In genomic region chr5:95621839-95622629, GRCh38 we compare ENCODE assay signal across 11 cellular contexts. TPM values are rescaled to one million over a fixed set of nuclear protein-coding genes. Genes with fewer than 3 reads are reported as not detected.
A peak's percentile ranks its signal among the peaks of the same experiment; 100 is the strongest.
DNase-seq lines count a peak whose midpoint lies in the region; ATAC-seq, FAIRE-seq and TF ChIP-seq lines count a peak whose summit lies in the region.
"Had no signal": no experiment of that assay in that cellular context is flagged by ENCODE, and none has a peak within 500 bp of the region (broad histone marks: within the 10 kb centered on the region; RNA-seq: fewer than 3 reads in every experiment).

No MANE protein-coding gene starts in this region.

- H3K27ac ChIP-seq in left ventricle myocardium inferior (replicated peaks), result no peak overlapping the region
- H3K27ac ChIP-seq in keratinocyte (ENCODE audit: control insufficient read depth, insufficient read depth, low read length), result no peak overlapping the region
- peak overlapping the region in 2 of 4 donors; percentile 72 to 77 for H3K27ac ChIP-seq in tibial nerve

- POLR2A ChIA-PET in activated CD4-positive, alpha-beta memory T cell treated with anti-CD3 and anti-CD28 coated beads for 36 hours (lab: Charles Lee), result interaction anchor here (0.6 to 1.8 kb wide), 3 partner anchors 10 to 25 kb away, joined by 3 to 9 read pairs (median 4); partner anchors contain the start of gene RFESD

- H3K9me3 ChIP-seq in left ventricle myocardium inferior (replicated peaks) (no peaks in the 10 kb centered on the region), keratinocyte (ENCODE audit: control insufficient read depth, low read depth, low read length) (no peaks in the 10 kb centered on the region), tibial nerve (no peaks in the 10 kb centered on the region)
- H3K9me3 ChIP-seq: upper lobe of left lung had no signal

- H2AFZ ChIP-seq in keratinocyte (ENCODE audit: control insufficient read depth, low read length), result no peak overlapping the region

- H3K27me3 Mint-ChIP-seq in activated CD4-positive, alpha-beta memory T cell treated with anti-CD3 and anti-CD28 coated beads for 36 hours, result no peaks in the 10 kb centered on the region

- dilution Hi-C loops in keratinocyte (cut with MboI; ENCODE audit: extremely low pct_ligation_motif_present, low sequenced_read_pairs), result no loop called here

- peak overlapping the region; percentile 74 for H3K27ac Mint-ChIP-seq in activated CD4-positive, alpha-beta memory T cell treated with anti-CD3 and anti-CD28 coated beads for 36 hours

- no peak for TF ChIP-seq CTCF in left ventricle myocardium inferior (IDR thresholded peaks at IDR 0.05; ENCODE audit: borderline replicate concordance)
- TF ChIP-seq CTCF in keratinocyte (optimal IDR thresholded peaks at IDR 0.05 in 1 of 3, IDR thresholded peaks at IDR 0.05 in 1 of 3, conservative IDR thresholded peaks at IDR 0.05 in 1 of 3; ENCODE audit: extremely low read depth in 1 of 3, insufficient read depth in 2 of 3, low read length in 3 of 3), result no peak
- no peak for TF ChIP-seq CTCF in tibial nerve (IDR thresholded peaks at IDR 0.05)

- no peaks in the 10 kb centered on the region for H3K36me3 ChIP-seq in left ventricle myocardium inferior
- no peaks in the 10 kb centered on the region for H3K36me3 ChIP-seq in keratinocyte (ENCODE audit: control insufficient read depth in 2 of 2, extremely low read depth in 1 of 2, insufficient read depth in 2 of 2, low read length in 2 of 2)
- H3K36me3 ChIP-seq in tibial nerve, result no peaks in the 10 kb centered on the region
- H3K36me3 ChIP-seq: upper lobe of left lung had no signal

- no peak for TF ChIP-seq EP300 in tibial nerve (IDR thresholded peaks at IDR 0.05)

- peak overlapping the region; percentile 76 for H3K4me3 ChIP-seq in left ventricle myocardium inferior
- no peak overlapping the region for H3K4me3 ChIP-seq in keratinocyte (ENCODE audit: control insufficient read depth in 2 of 3, extremely low read depth in 1 of 3, insufficient read depth in 2 of 3, low read depth in 1 of 3, low read length in 3 of 3)
- H3K4me3 ChIP-seq in tibial nerve, result peak overlapping the region in 3 of 4 donors; percentile 38 to 73 (median 51)

- H3K9me1 ChIP-seq in keratinocyte (ENCODE audit: control insufficient read depth, extremely low read depth, insufficient read depth, low read length), result no peaks in the 10 kb centered on the region

- no peak for TF ChIP-seq POLR2A in tibial nerve (IDR thresholded peaks at IDR 0.05)

- ATAC-seq in left ventricle myocardium superior, result no peak
- ATAC-seq in HG02798 (IDR thresholded peaks at IDR 0.05; ENCODE audit: poor library complexity, unreplicated experiment), result no peak

- DNase-seq in left ventricle myocardium inferior (no peak), left ventricle myocardium superior (no peak), keratinocyte (ENCODE audit: low read depth, low spot score) (no peak), tibial nerve (ENCODE audit: low spot score in 2 of 2) (no peak), NCI-H2196 treated with DMSO at 0.1 percent for 48 hours (lab: John Stamatoyannopoulos, UW; ENCODE audit: unreplicated experiment) (no peak), SHP77 treated with DMSO at 0.1 percent for 48 hours (lab: John Stamatoyannopoulos, UW) (no peak)
- DNase-seq in activated CD4-positive, alpha-beta memory T cell treated with anti-CD3 and anti-CD28 coated beads for 36 hours, result peak; percentile 23
- DNase-seq: amniotic stem cell had no signal

- WGBS in tibial nerve, 2 donors, result 59% methylated on average over 8 of the region's 8 CpGs

- no peak for FAIRE-seq in keratinocyte (lab: Jason Lieb, UNC)

- H3K4me3 Mint-ChIP-seq in activated CD4-positive, alpha-beta memory T cell treated with anti-CD3 and anti-CD28 coated beads for 36 hours, result peak overlapping the region; percentile 67

- peak overlapping the region; percentile 77 for H3K4me2 ChIP-seq in keratinocyte (ENCODE audit: control insufficient read depth, extremely low read depth, insufficient read depth, low read depth, low read length)

- intact Hi-C loops in left ventricle myocardium inferior (cut with micrococcal nuclease) (no loop called here), left ventricle myocardium superior (cut with micrococcal nuclease) (no loop called here)
- intact Hi-C loops in activated CD4-positive, alpha-beta memory T cell treated with anti-CD3 and anti-CD28 coated beads for 36 hours (cut with micrococcal nuclease), result loop anchor here (1.0 to 10.0 kb wide), 4 partner anchors 10 to 340 kb away; partner anchors contain the start of genes ELL2, MCTP1 and RFESD

- H3K9me3 Mint-ChIP-seq in activated CD4-positive, alpha-beta memory T cell treated with anti-CD3 and anti-CD28 coated beads for 36 hours, result no peaks in the 10 kb centered on the region

- H3K4me1 Mint-ChIP-seq in activated CD4-positive, alpha-beta memory T cell treated with anti-CD3 and anti-CD28 coated beads for 36 hours (ENCODE audit: low read depth), result peaks cover 45% of the 10 kb centered on the region

- H3K36me3 Mint-ChIP-seq in activated CD4-positive, alpha-beta memory T cell treated with anti-CD3 and anti-CD28 coated beads for 36 hours, result no peaks in the 10 kb centered on the region

- peaks cover 24% of the 10 kb centered on the region for H3K4me1 ChIP-seq in left ventricle myocardium inferior
- peaks cover 21% of the 10 kb centered on the region for H3K4me1 ChIP-seq in keratinocyte (ENCODE audit: control insufficient read depth, extremely low read depth, insufficient read depth, low read length)
- peaks cover 0 to 25% (median 20%) of the 10 kb centered on the region in 4 donors for H3K4me1 ChIP-seq in tibial nerve

- H3K27me3 ChIP-seq in left ventricle myocardium inferior (ENCODE audit: low read depth) (peaks cover 8% of the 10 kb centered on the region), keratinocyte (ENCODE audit: control insufficient read depth, extremely low read depth, insufficient read depth, low read length) (peaks cover 9% of the 10 kb centered on the region), tibial nerve (no peaks in the 10 kb centered on the region)
- H3K27me3 ChIP-seq: upper lobe of left lung had no signal

- H3K79me2 ChIP-seq in keratinocyte (ENCODE audit: control insufficient read depth, insufficient read depth, low read length), result no peaks in the 10 kb centered on the region

- H4K20me1 ChIP-seq in keratinocyte (ENCODE audit: control insufficient read depth, extremely low read depth, insufficient read depth, low read length), result no peaks in the 10 kb centered on the region

- CTCF ChIA-PET in activated CD4-positive, alpha-beta memory T cell treated with anti-CD3 and anti-CD28 coated beads for 36 hours (lab: Charles Lee), result interaction anchor here (0.8 to 2.1 kb wide), 8 partner anchors 10 to 159 kb away, joined by 3 to 16 read pairs (median 5); partner anchors contain the start of genes ARSK, RFESD and SKIC3

- no peak overlapping the region for H3K9ac ChIP-seq in keratinocyte (ENCODE audit: control insufficient read depth, extremely low read depth, insufficient read depth, low read length)

RNA-seq across cellular contexts. Expression of gene GPR150, which starts 2.1 kb away (rescaled TPM):
- total RNA-seq in left ventricle myocardium inferior (0.14 TPM), left ventricle myocardium superior (not detected), tibial nerve (1 to 10 TPM in 3 of 4 donors, under 1 TPM in 1; 0.44 to 3.1 (median 2.7) TPM)
- under 1 TPM; 0.50 to 0.82 TPM for total RNA-seq in activated CD4-positive, alpha-beta memory T cell treated with anti-CD3 and anti-CD28 coated beads for 36 hours
- 0.07 to 0.08 TPM (median 0.07 TPM) in 3 replicates for polyA plus RNA-seq in keratinocyte
- not detected for polyA plus RNA-seq in keratinocyte (2011; ENCODE audit: low read depth)
- polyA plus RNA-seq in keratinocyte (2011; cell fraction: cytosol; rRNA removed), result 0.06 and 0.12 TPM in 2 replicates
- polyA plus RNA-seq in keratinocyte (2011; cell fraction: nucleus; rRNA removed), result 0.11 and 0.35 TPM in 2 replicates
- 0.07 and 0.13 TPM in 2 replicates for polyA plus RNA-seq in keratinocyte (2012; ENCODE audit: low replicate concordance)
- 0.20 TPM in 1 of 3 replicates, not detected in the others for polyA minus RNA-seq in keratinocyte
- not detected for polyA minus RNA-seq in keratinocyte (2011; cell fraction: cytosol; rRNA and poly(A)+ RNA removed)
- polyA minus RNA-seq in keratinocyte (2011; cell fraction: nucleus; rRNA and poly(A)+ RNA removed), result not detected in 2 replicates
- total RNA-seq: RPMI7951 had no signal

RNA-seq across cellular contexts. Expression of gene RFESD, which starts 24.5 kb away (rescaled TPM):
- 2.8 TPM for total RNA-seq in left ventricle myocardium inferior
- 6.0 TPM for total RNA-seq in left ventricle myocardium superior
- total RNA-seq in activated CD4-positive, alpha-beta memory T cell treated with anti-CD3 and anti-CD28 coated beads for 36 hours, result 1 to 10 TPM; 6.9 to 8.8 TPM
- polyA plus RNA-seq in keratinocyte, result 1.1 to 3.5 TPM (median 1.5 TPM) in 3 replicates
- 0.52 TPM for polyA plus RNA-seq in keratinocyte (2011; ENCODE audit: low read depth)
- 1.1 and 2.5 TPM in 2 replicates for polyA plus RNA-seq in keratinocyte (2011; cell fraction: cytosol; rRNA removed)
- 1.1 and 1.3 TPM in 2 replicates for polyA plus RNA-seq in keratinocyte (2011; cell fraction: nucleus; rRNA removed)
- 1.3 and 1.4 TPM in 2 replicates for polyA plus RNA-seq in keratinocyte (2012; ENCODE audit: low replicate concordance)
- polyA minus RNA-seq in keratinocyte, result 1.5 to 3.5 TPM in 2 of 3 replicates, not detected in the other
- polyA minus RNA-seq in keratinocyte (2011; cell fraction: cytosol; rRNA and poly(A)+ RNA removed), result not detected
- 0.21 and 1.9 TPM in 2 replicates for polyA minus RNA-seq in keratinocyte (2011; cell fraction: nucleus; rRNA and poly(A)+ RNA removed)
- total RNA-seq in tibial nerve, result 1 to 10 TPM in 3 of 4 donors, under 1 TPM in 1; 0.98 to 2.1 (median 1.3) TPM

Comparison
In these comparisons a context has a peak if more than half of its experiments do, and no peak if none do; other contexts are left out.
1. H3K4me3 ChIP-seq: peak in left ventricle myocardium inferior (single experiment) and tibial nerve (3 of 4); none in keratinocyte (0 of 3).